Comparison of ENCODE assay signal across 8 cellular contexts in genomic region chr3:134364936-134365765, GRCh38. TPM values are rescaled to one million over a fixed set of nuclear protein-coding genes. Genes with fewer than 3 reads are reported as not detected.
DNase-seq lines count a peak whose midpoint lies in the region; ATAC-seq, FAIRE-seq and TF ChIP-seq lines count a peak whose summit lies in the region.
"Had no signal": no experiment of that assay in that cellular context is flagged by ENCODE, and none has a peak within 500 bp of the region (broad histone marks: within the 10 kb centered on the region; RNA-seq: fewer than 3 reads in every experiment).

No MANE protein-coding gene starts in this region.

- CTCF ChIA-PET in SK-N-SH (lab: Yijun Ruan, JAX), result interaction anchor here (0.9 to 2.1 kb wide), 5 partner anchors 11 to 109 kb away, joined by 3 to 7 read pairs (median 4); no protein-coding TSS in a partner anchor

- H3K4me3 Mint-ChIP-seq in HFFc6, result peak overlapping the region; percentile 74
- peak overlapping the region; percentile 74 for H3K4me3 Mint-ChIP-seq in glutamatergic neuron (ENCODE audit: unreplicated experiment)

- TF ChIP-seq EP300 in SK-N-SH (IDR thresholded peaks at IDR 0.05; ENCODE audit: borderline replicate concordance in 1 of 2, low read depth in 1 of 2, low read length in 1 of 2), result no peak

- peaks cover 74% of the 10 kb centered on the region for H3K36me3 Mint-ChIP-seq in HFFc6 (ENCODE audit: low read depth)
- H3K36me3 Mint-ChIP-seq in glutamatergic neuron (ENCODE audit: unreplicated experiment), result peaks cover 18% of the 10 kb centered on the region

- H3K4me1 Mint-ChIP-seq in HFFc6 (ENCODE audit: low read depth), result peaks cover 93% of the 10 kb centered on the region
- peaks cover 15% of the 10 kb centered on the region for H3K4me1 Mint-ChIP-seq in glutamatergic neuron (ENCODE audit: low read depth, unreplicated experiment)

- H3K4me1 ChIP-seq in SK-N-SH (ENCODE audit: control insufficient read depth in 1 of 2, insufficient read depth in 2 of 2, low read depth in 1 of 2, low read length in 1 of 2) (peaks cover 15 to 93% of the 10 kb centered on the region in 2 experiments; a peak in 3 of 4 replicates), smooth muscle cell (ENCODE audit: low read depth) (peaks cover 36% of the 10 kb centered on the region)

- ATAC-seq in GM18517 (IDR thresholded peaks at IDR 0.05; ENCODE audit: unreplicated experiment), result no peak
- no peak for ATAC-seq in HG03520 (IDR thresholded peaks at IDR 0.05; ENCODE audit: unreplicated experiment)

- H2AFZ ChIP-seq in SK-N-SH (ENCODE audit: low read depth) (no peak overlapping the region), smooth muscle cell (ENCODE audit: low read depth) (no peak overlapping the region)

- DNase-seq in HFFc6 (peak; percentile 27), SK-N-SH (no peak), glutamatergic neuron (no peak), smooth muscle cell (lab: John Stamatoyannopoulos, UW; ENCODE audit: unreplicated experiment) (no peak), RCC 7860 (ENCODE audit: low spot score) (no peak)

- H3K27ac ChIP-seq in SK-N-SH (ENCODE audit: low read depth in 2 of 2, low read length in 1 of 2) (peak overlapping the region; percentile 51 to 99; a peak in 3 of 4 replicates), smooth muscle cell (ENCODE audit: low read depth) (peak overlapping the region; percentile 7)

- H4K20me1 ChIP-seq in SK-N-SH (ENCODE audit: insufficient read depth), result peaks cover 35% of the 10 kb centered on the region
- peaks cover 78% of the 10 kb centered on the region for H4K20me1 ChIP-seq in smooth muscle cell (ENCODE audit: low read depth)

- TF ChIP-seq CTCF in HFFc6 (IDR thresholded peaks at IDR 0.05), result no peak
- TF ChIP-seq CTCF in SK-N-SH (IDR thresholded peaks at IDR 0.05), result no peak
- TF ChIP-seq CTCF in glutamatergic neuron (IDR thresholded peaks at IDR 0.05; ENCODE audit: partially characterized antibody, unreplicated experiment), result no peak
- no peak for TF ChIP-seq CTCF in smooth muscle cell (IDR thresholded peaks at IDR 0.05; ENCODE audit: borderline replicate concordance, insufficient read depth, poor library complexity, severe bottlenecking)

- peaks cover 94% of the 10 kb centered on the region for H3F3A ChIP-seq in SK-N-SH (replicated peaks; ENCODE audit: insufficient read depth)
- peaks cover 28% of the 10 kb centered on the region for H3F3A ChIP-seq in smooth muscle cell (ENCODE audit: low read depth)

- no peaks in the 10 kb centered on the region for H3K9me2 ChIP-seq in SK-N-SH

- peaks cover 83% of the 10 kb centered on the region in 2 experiments for H3K36me3 ChIP-seq in SK-N-SH (replicated peaks in 1 of 2; ENCODE audit: control insufficient read depth in 1 of 2, insufficient read depth in 2 of 2, low read length in 1 of 2)
- peaks cover 3% of the 10 kb centered on the region for H3K36me3 ChIP-seq in smooth muscle cell (ENCODE audit: low read depth)

- peak overlapping the region; percentile 29 for H3K4me2 ChIP-seq in SK-N-SH
- H3K4me2 ChIP-seq in smooth muscle cell, result peak overlapping the region; percentile 82

- H3K27ac Mint-ChIP-seq in HFFc6, result peak overlapping the region; percentile 95
- no peak overlapping the region for H3K27ac Mint-ChIP-seq in glutamatergic neuron (ENCODE audit: unreplicated experiment)

- no peak for FAIRE-seq in RCC 7860 (lab: Jason Lieb, UNC)
- FAIRE-seq: K562 had no signal

- peaks cover 76% of the 10 kb centered on the region for H3K79me2 ChIP-seq in SK-N-SH (ENCODE audit: insufficient read depth)
- peaks cover 23% of the 10 kb centered on the region for H3K79me2 ChIP-seq in smooth muscle cell (ENCODE audit: low read depth)

- H3K27me3 Mint-ChIP-seq in HFFc6 (ENCODE audit: insufficient read depth), result peaks cover 87% of the 10 kb centered on the region
- H3K27me3 Mint-ChIP-seq in glutamatergic neuron (ENCODE audit: unreplicated experiment), result peaks cover 15% of the 10 kb centered on the region

- H3K9me3 Mint-ChIP-seq in HFFc6 (peaks cover 12% of the 10 kb centered on the region), glutamatergic neuron (ENCODE audit: unreplicated experiment) (peaks cover 6% of the 10 kb centered on the region)

- no peaks in the 10 kb centered on the region for H3K9me3 ChIP-seq in SK-N-SH
- no peaks in the 10 kb centered on the region for H3K9me3 ChIP-seq in smooth muscle cell (replicated peaks; ENCODE audit: low read depth)

- H3K27me3 ChIP-seq in SK-N-SH (ENCODE audit: insufficient read depth) (no peaks in the 10 kb centered on the region), smooth muscle cell (ENCODE audit: low read depth) (no peaks in the 10 kb centered on the region)

- H3K4me3 ChIP-seq in SK-N-SH (ENCODE audit: low read depth in 2 of 2, low read length in 1 of 2) (no peak overlapping the region), smooth muscle cell (no peak overlapping the region)
- H3K4me3 ChIP-seq: K562 had no signal

- WGBS in SK-N-SH (ENCODE audit: low lambda C conversion rate), result 74% methylated on average over 8 of the region's 8 CpGs
- 73% methylated on average over 8 of the region's 8 CpGs for WGBS in smooth muscle cell (ENCODE audit: low lambda C conversion rate)

- H3K9ac ChIP-seq in SK-N-SH (peak overlapping the region; percentile 17; the same call in 1 of the 2 replicates), smooth muscle cell (ENCODE audit: low read depth) (no peak overlapping the region)

- POLR2A ChIA-PET in SK-N-SH (lab: Yijun Ruan, JAX), result interaction anchor here (1.2 to 1.8 kb wide), 4 partner anchors 9 to 120 kb away, joined by 3 to 6 read pairs (median 4); partner anchors contain the start of genes AMOTL2, ANAPC13 and CEP63

- no peak for TF ChIP-seq RAD21 in SK-N-SH (IDR thresholded peaks at IDR 0.05; ENCODE audit: low read length)

TF ChIP-seq in SK-N-SH, 30 proteins besides CTCF, POLR2A, EP300 and RAD21:
- TF ChIP-seq POLR2AphosphoS5 (IDR thresholded peaks at IDR 0.05; ENCODE audit: low read depth, low read length), result peak; percentile 10
- no peak for TF ChIP-seq IRF3 (IDR thresholded peaks at IDR 0.05; ENCODE audit: low read depth, low read length)
- no peak for TF ChIP-seq RCOR1 (IDR thresholded peaks at IDR 0.05; ENCODE audit: low read length)

RNA-seq across cellular contexts. Expression of gene AMOTL2, which starts 9.1 kb away (rescaled TPM):
- 100 to 1,000 TPM; 244 to 311 (median 274) TPM for total RNA-seq in HFFc6 (2021; fragmentation: NEBNext Ultra II Directional; extraction: Animal tissue kit (Norgen Biotek cat#: 25700))
- 163 and 185 TPM in 2 replicates for polyA plus RNA-seq in SK-N-SH (2012; rRNA removed)
- 91.0 and 115 TPM in 2 replicates for polyA plus RNA-seq in SK-N-SH (2012; cell fraction: cytosol; rRNA removed)
- 312 and 373 TPM in 2 replicates for polyA plus RNA-seq in SK-N-SH (2012; cell fraction: nucleus; rRNA removed)
- 38.1 TPM for total RNA-seq in glutamatergic neuron (ENCODE audit: unreplicated experiment)
- total RNA-seq in smooth muscle cell, result 103 and 114 TPM in 2 replicates
- 92.1 and 109 TPM in 2 replicates for polyA plus RNA-seq in smooth muscle cell
